8 cellular contexts compared by ENCODE assay signal in the genomic region with DNA sequence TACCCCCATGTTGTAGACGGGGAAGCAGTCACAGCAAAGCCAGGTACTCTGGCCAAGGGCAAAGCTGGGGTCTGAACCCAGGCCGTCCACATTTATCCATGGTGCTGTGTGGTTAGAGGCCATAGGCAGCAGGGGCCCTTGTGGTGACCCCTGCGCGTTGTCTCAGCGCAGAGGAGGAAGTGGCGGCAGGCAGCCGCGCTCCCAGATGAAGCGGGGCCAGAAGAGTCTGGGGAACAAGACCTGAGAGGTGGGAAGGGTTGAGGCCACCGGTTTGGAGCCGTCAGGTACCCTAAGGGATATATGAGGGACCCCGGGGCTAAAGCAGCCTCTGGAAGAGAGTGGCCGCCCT. TPM values are rescaled to one million over a fixed set of nuclear protein-coding genes. Genes with fewer than 3 reads are reported as not detected.
DNase-seq lines count a peak whose midpoint lies in the region; ATAC-seq lines count a peak whose summit lies in the region.

No MANE protein-coding gene starts in this region.

- peak overlapping the region; percentile 57 to 75 for H3K9ac ChIP-seq in duodenal mucosa (ENCODE audit: low read depth in 1 of 2, low read length in 2 of 2)

- H3K27ac ChIP-seq in duodenal mucosa (ENCODE audit: low read depth, low read length): no peak overlapping the region

- ATAC-seq in GM19324 (IDR thresholded peaks at IDR 0.05; ENCODE audit: low FRiP score, unreplicated experiment) (peak; percentile 36), HG03175 (IDR thresholded peaks at IDR 0.05; ENCODE audit: unreplicated experiment) (peak; percentile 63)

- H3K4me1 ChIP-seq in duodenal mucosa (ENCODE audit: control insufficient read depth in 1 of 2, insufficient read depth in 2 of 2, low read length in 2 of 2) (peaks cover 4% of the 10 kb centered on the region in 2 donors), mononuclear cell (ENCODE audit: insufficient read depth, low read length) (peaks cover 11% of the 10 kb centered on the region)

- no peaks in the 10 kb centered on the region for H3K9me3 ChIP-seq in duodenal mucosa (ENCODE audit: control insufficient read depth in 1 of 2, low read length in 2 of 2)
- H3K9me3 ChIP-seq in mononuclear cell (ENCODE audit: low read depth, low read length): no peaks in the 10 kb centered on the region

- H3K36me3 ChIP-seq in duodenal mucosa (ENCODE audit: control insufficient read depth in 1 of 2, insufficient read depth in 2 of 2, low read length in 2 of 2): no peaks in the 10 kb centered on the region

- H3K4me3 ChIP-seq in duodenal mucosa (ENCODE audit: low read depth in 1 of 2, low read length in 2 of 2) (peak overlapping the region; percentile 89 to 90), mononuclear cell (ENCODE audit: low read length) (peak overlapping the region; percentile 66)

- H3K27me3 ChIP-seq in duodenal mucosa (ENCODE audit: control insufficient read depth in 1 of 2, insufficient read depth in 2 of 2, low read length in 2 of 2): no peaks in the 10 kb centered on the region
- no peaks in the 10 kb centered on the region for H3K27me3 ChIP-seq in mononuclear cell (ENCODE audit: insufficient read depth, low read length)

- DNase-seq in CD1c-positive myeloid dendritic cell (ENCODE audit: extremely low spot score) (peak; percentile 47), SKM-1 (lab: John Stamatoyannopoulos, UW; ENCODE audit: unreplicated experiment) (peak; percentile 47), COLO829 (ENCODE audit: low spot score) (no peak), DMS 273 (lab: John Stamatoyannopoulos, UW; ENCODE audit: unreplicated experiment) (no peak)

RNA-seq across cellular contexts. Expression of a gene that starts 0.8 kb away (rescaled TPM):
- total RNA-seq in mononuclear cell: 0.52 TPM

RNA-seq across cellular contexts. Expression of a gene that starts 32.1 kb away (rescaled TPM):
- total RNA-seq in mononuclear cell: 72.3 TPM

Comparison
In these comparisons a context has a peak if more than half of its experiments do, and no peak if none do; other contexts are left out.
1. DNase-seq: peak in CD1c-positive myeloid dendritic cell (single experiment) and SKM-1 (single experiment); none in COLO829 (single experiment) and DMS 273 (single experiment).